8 cellular contexts compared by ENCODE assay signal in genomic region chr20:59933296-59933848, GRCh38. TPM values are rescaled to one million over a fixed set of nuclear protein-coding genes. Genes with fewer than 3 reads are reported as not detected.
DNase-seq lines count a peak whose midpoint lies in the region; ATAC-seq and TF ChIP-seq lines count a peak whose summit lies in the region.

Gene SYCP2, minus strand, starts transcription at chr20:59933637. Its CDS starts 11,224 bp downstream, at chr20:59922413.

- H3K9me3 ChIP-seq in liver (ENCODE audit: control insufficient read depth in 4 of 4, low read length in 3 of 4) (no peaks in the 10 kb centered on the region), PC-9 (ENCODE audit: insufficient read depth, low read depth) (no peaks in the 10 kb centered on the region)

- H3K4me2 ChIP-seq in PC-9, result no peak within 1 kb of the TSS

- peak within 1 kb of the TSS; percentile 72 for H3K4me3 ChIP-seq in AG09309 (ENCODE audit: control insufficient read depth, low read depth, low read length)
- peak within 1 kb of the TSS; percentile 67 for H3K4me3 ChIP-seq in choroid plexus epithelial cell (ENCODE audit: low read depth, low read length)
- H3K4me3 ChIP-seq in liver (ENCODE audit: low read depth in 1 of 3, low read length in 3 of 3), result peak within 1 kb of the TSS in 2 of 3 donors; percentile 36 to 48
- no peak within 1 kb of the TSS for H3K4me3 ChIP-seq in PC-9

- CTCF ChIA-PET in PC-9 (lab: Charles Lee), result interaction anchor here (0.6 kb wide), 1 partner anchor 12 kb away, joined by 4 read pairs; no protein-coding TSS in a partner anchor

- peaks cover 0 to 12% (median 6%) of the 10 kb centered on the region in 4 donors for H3K4me1 ChIP-seq in liver (ENCODE audit: control insufficient read depth in 4 of 4, insufficient read depth in 4 of 4, low read length in 3 of 4)
- peaks cover 22% of the 10 kb centered on the region for H3K4me1 ChIP-seq in PC-9 (replicated peaks; ENCODE audit: insufficient read depth)

- H3K27ac ChIP-seq in liver (ENCODE audit: low read depth in 1 of 2, low read length in 2 of 2) (peak within 1 kb of the TSS; percentile 46 to 49), PC-9 (no peak within 1 kb of the TSS)

- DNase-seq in AG09309 (ENCODE audit: low read depth), result no peak
- peak; percentile 28 for DNase-seq in choroid plexus epithelial cell (ENCODE audit: low read depth)
- peak; percentile 46 for DNase-seq in stimulated activated CD8-positive, alpha-beta memory T cell treated with anti-CD3 and anti-CD28 coated beads, Interleukin-12 subunit alpha, Interleukin-12 subunit beta, amount 100 ng/mL, for 4 hours (ENCODE audit: low read depth)
- no peak for DNase-seq in NCI-H128 (lab: John Stamatoyannopoulos, UW; ENCODE audit: unreplicated experiment)
- DNase-seq in PC-9, result no peak

- TF ChIP-seq CTCF in AG09309 (IDR thresholded peaks at IDR 0.05; ENCODE audit: control insufficient read depth, insufficient read depth, low read depth, low read length, missing control alignments) (no peak), choroid plexus epithelial cell (conservative IDR thresholded peaks at IDR 0.05; ENCODE audit: low read depth, low read length) (no peak), liver (IDR thresholded peaks at IDR 0.05; ENCODE audit: low read depth, low read length, missing input control) (no peak), PC-9 (conservative IDR thresholded peaks at IDR 0.05) (no peak)

- intact Hi-C loops in PC-9 (cut with micrococcal nuclease; ENCODE audit: unreplicated experiment), result no loop called here

- no peak for TF ChIP-seq RAD21 in liver (IDR thresholded peaks at IDR 0.05)

- H2AFZ ChIP-seq in PC-9, result no peak within 1 kb of the TSS

- H3K27me3 ChIP-seq in liver (ENCODE audit: control insufficient read depth in 4 of 4, insufficient read depth in 4 of 4, low read length in 3 of 4), result peaks cover 0 to 8% (median 1%) of the 10 kb centered on the region in 4 donors
- H3K27me3 ChIP-seq in PC-9 (ENCODE audit: insufficient read depth, low read depth), result no peaks in the 10 kb centered on the region

- peaks cover 6% of the 10 kb centered on the region; the same call in 1 of the 2 replicates for H3F3A ChIP-seq in PC-9 (ENCODE audit: insufficient read depth, low read depth)

- no peaks in the 10 kb centered on the region for H3K9me2 ChIP-seq in PC-9 (ENCODE audit: insufficient read depth)

- 0 out of 2 replicates have a peak, but pooled peaks cover 8% of the 10 kb centered on the region for H4K20me1 ChIP-seq in PC-9 (ENCODE audit: insufficient read depth)

- 33% methylated on average over 65 of the region's 65 CpGs for WGBS in liver

- peaks cover 32% of the 10 kb centered on the region for H3K79me2 ChIP-seq in PC-9 (ENCODE audit: low read depth)

- no TSS peak for BruUV-seq in PC-9 (replicated peaks; lab: Mats Ljungman, UMichigan)

- H3K36me3 ChIP-seq in liver (ENCODE audit: control insufficient read depth in 4 of 4, insufficient read depth in 3 of 4, low read depth in 1 of 4, low read length in 3 of 4), result no peaks in the 10 kb centered on the region
- H3K36me3 ChIP-seq in PC-9 (ENCODE audit: low read depth), result peaks cover 8% of the 10 kb centered on the region

- ATAC-seq in HG02852 (IDR thresholded peaks at IDR 0.05; ENCODE audit: unreplicated experiment), result peak; percentile 34
- peak; percentile 76 to 83 for ATAC-seq in activated CD4-positive, CD25-positive, alpha-beta regulatory T cell treated with anti-CD3 and anti-CD28 coated beads, Interleukin-2, amount 50 U/mL, for 24 hours

- no peak within 1 kb of the TSS for H3K9ac ChIP-seq in liver (ENCODE audit: low read depth in 1 of 2, low read length in 2 of 2)

- POLR2A ChIA-PET in PC-9 (lab: Charles Lee; ENCODE audit: unreplicated experiment), result no interaction called here

TF ChIP-seq in liver, 16 proteins besides CTCF, POLR2A, EP300 and RAD21:
- TF ChIP-seq ZBTB33 (IDR thresholded peaks at IDR 0.05) (no peak), NR2F2 (IDR thresholded peaks at IDR 0.05) (no peak), GABPA (IDR thresholded peaks at IDR 0.05 in 1 of 2, conservative IDR thresholded peaks at IDR 0.05 in 1 of 2) (no peak), RXRA (IDR thresholded peaks at IDR 0.05) (no peak), JUND (IDR thresholded peaks at IDR 0.05) (no peak), TAF1 (conservative IDR thresholded peaks at IDR 0.05) (no peak), FOXA1 (IDR thresholded peaks at IDR 0.05) (no peak), YY1 (IDR thresholded peaks at IDR 0.05) (no peak), HNF4G (IDR thresholded peaks at IDR 0.05) (no peak), ATF3 (IDR thresholded peaks at IDR 0.05) (no peak), EGR1 (IDR thresholded peaks at IDR 0.05; ENCODE audit: low read depth in 2 of 2) (no peak), FOXA2 (IDR thresholded peaks at IDR 0.05) (no peak), SP1 (IDR thresholded peaks at IDR 0.05) (no peak), REST (IDR thresholded peaks at IDR 0.05) (no peak), MAX (IDR thresholded peaks at IDR 0.05) (no peak), HNF4A (conservative IDR thresholded peaks at IDR 0.05) (no peak)

RNA-seq across cellular contexts. Expression of gene SYCP2, which starts in this region (rescaled TPM):
- total RNA-seq in liver (under 1 TPM; 0.42 to 0.84 TPM), PC-9 (2021) (1.8 and 3.0 TPM in 2 replicates)
- polyA plus RNA-seq in liver, result under 1 TPM; 0.07 to 0.35 TPM

Comparison
In these comparisons a context has a peak if more than half of its experiments do, and no peak if none do; other contexts are left out.
1. DNase-seq: peak in choroid plexus epithelial cell (single experiment) and stimulated activated CD8-positive, alpha-beta memory T cell treated with anti-CD3 and anti-CD28 coated beads, Interleukin-12 subunit alpha, Interleukin-12 subunit beta, amount 100 ng/mL, for 4 hours (single experiment); none in AG09309 (single experiment), NCI-H128 (single experiment) and PC-9 (0 of 2).